Comparison of ENCODE assay signal across 14 cellular contexts in the genomic region with DNA sequence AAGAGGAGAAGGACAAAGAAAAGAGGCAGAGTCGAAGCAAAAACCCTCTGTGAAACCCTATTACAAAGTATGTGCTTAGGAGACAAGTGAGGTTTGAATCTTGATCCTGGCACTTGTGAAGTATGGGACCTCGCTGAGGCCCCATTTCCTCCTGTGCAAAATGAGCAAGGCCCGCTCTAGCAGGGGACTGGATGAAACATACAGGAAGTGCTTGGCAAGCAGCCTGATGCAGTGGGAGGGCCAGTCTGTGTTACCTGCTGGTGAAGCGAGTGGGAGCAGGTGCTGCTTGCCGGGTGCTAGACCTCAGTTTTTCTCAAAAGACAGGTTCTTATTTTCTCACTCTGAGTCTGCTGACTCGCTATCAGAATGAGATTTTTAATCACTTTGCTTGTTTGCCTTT.
DNase-seq lines count a peak whose midpoint lies in the region; TF ChIP-seq lines count a peak whose summit lies in the region.
"Had no signal": no experiment of that assay in that cellular context is flagged by ENCODE, and none has a peak within 500 bp of the region (broad histone marks: within the 10 kb centered on the region; RNA-seq: fewer than 3 reads in every experiment).

No MANE protein-coding gene starts in this region.

- TF ChIP-seq POLR2A in stomach (IDR thresholded peaks at IDR 0.05): no peak

- no peaks in the 10 kb centered on the region for H3K27me3 ChIP-seq in stomach
- H3K27me3 ChIP-seq in neuronal stem cell (ENCODE audit: control insufficient read depth in 3 of 3, insufficient read depth in 3 of 3, low read depth in 1 of 3, low read length in 3 of 3): no peaks in the 10 kb centered on the region

- H3K79me1 ChIP-seq in neuronal stem cell (ENCODE audit: low read depth, low read length): no peaks in the 10 kb centered on the region

- H2BK5ac ChIP-seq in neuronal stem cell (ENCODE audit: low read length): no peak overlapping the region

- H2AFZ ChIP-seq in neuronal stem cell (ENCODE audit: low read length): no peak overlapping the region

- no peak overlapping the region for H2AK5ac ChIP-seq in neuronal stem cell (ENCODE audit: low read depth, low read length)

- no peak overlapping the region for H3K18ac ChIP-seq in neuronal stem cell (ENCODE audit: low read length)

- DNase-seq in COR-L47 (lab: John Stamatoyannopoulos, UW) (peak; percentile 43), GM12865 (ENCODE audit: low read depth) (peak; percentile 11), epithelial cell of esophagus (ENCODE audit: low read depth) (peak; percentile 60), stomach (no peak), neuronal stem cell (ENCODE audit: low spot score) (no peak), NCI-H1694 treated with DMSO at 0.1 percent for 48 hours (lab: John Stamatoyannopoulos, UW) (no peak)
- DNase-seq in activated CD4-positive, alpha-beta T cell treated with anti-CD3 and anti-CD28 coated beads for 48 hours: peak; percentile 11
- DNase-seq: C1 segment of cervical spinal cord; cerebellar nuclear complex; erythroblast; left ventricle myocardium inferior; NCI-H1436; stimulated activated naive CD4-positive, alpha-beta T cell treated with Interleukin-2 at 50 U/mL for 16 hours; SW 1271 had no signal

- 39 to 68% (median 49%) methylated on average over 6 of the region's 6 CpGs for WGBS in stomach, 5 donors
- no CpG with 5 or more reads among the region's 6 CpGs for WGBS in neuronal stem cell (ENCODE audit: extremely low coverage in 2 of 2, insufficient read length in 2 of 2, insufficient replicate concordance in 1 of 2), 2 donors

- intact Hi-C loops in stomach (cut with DNase I; ENCODE audit: low total_unique reads): no loop called here

- no peak overlapping the region for H2BK15ac ChIP-seq in neuronal stem cell (ENCODE audit: low read length)

- no peak overlapping the region for H4K91ac ChIP-seq in neuronal stem cell (ENCODE audit: low read depth, low read length, poor library complexity)

- H3K27ac ChIP-seq in stomach: no peak overlapping the region
- no peak overlapping the region for H3K27ac ChIP-seq in neuronal stem cell (replicated peaks; ENCODE audit: low read length)
- H3K27ac ChIP-seq: left ventricle myocardium inferior had no signal

- H4K8ac ChIP-seq in neuronal stem cell (ENCODE audit: low read depth, low read length): no peak overlapping the region

- no peak overlapping the region for H2BK120ac ChIP-seq in neuronal stem cell (ENCODE audit: low read depth, low read length)

- H3K4me3 ChIP-seq in GM12865 (ENCODE audit: low read depth, low read length): no peak overlapping the region
- H3K4me3 ChIP-seq in epithelial cell of esophagus (ENCODE audit: low read length): no peak overlapping the region
- H3K4me3 ChIP-seq in stomach: no peak overlapping the region
- no peak overlapping the region for H3K4me3 ChIP-seq in neuronal stem cell (ENCODE audit: low read length in 2 of 2)
- H3K4me3 ChIP-seq: left ventricle myocardium inferior had no signal

- H3K9me3 ChIP-seq in stomach (no peaks in the 10 kb centered on the region), neuronal stem cell (replicated peaks in 1 of 2; ENCODE audit: control insufficient read depth in 2 of 2, insufficient read depth in 1 of 2, low read depth in 1 of 2, low read length in 2 of 2) (peaks cover 0 to 2% of the 10 kb centered on the region in 2 donors)
- H3K9me3 ChIP-seq: left ventricle myocardium inferior had no signal

- H3K4me2 ChIP-seq in neuronal stem cell (ENCODE audit: insufficient read depth, low read length, poor library complexity, severe bottlenecking): no peak overlapping the region

- TF ChIP-seq CTCF in GM12865 (IDR thresholded peaks at IDR 0.05; ENCODE audit: insufficient read depth, low read depth, low read length, missing control alignments) (no peak), epithelial cell of esophagus (IDR thresholded peaks at IDR 0.05; ENCODE audit: insufficient read depth, low read depth, low read length, missing control alignments) (no peak), stomach (IDR thresholded peaks at IDR 0.05) (no peak)

- H3K36me3 ChIP-seq in stomach: no peaks in the 10 kb centered on the region
- no peaks in the 10 kb centered on the region for H3K36me3 ChIP-seq in neuronal stem cell (replicated peaks in 1 of 2; ENCODE audit: control insufficient read depth in 2 of 2, insufficient read depth in 2 of 2, low read length in 2 of 2)
- H3K36me3 ChIP-seq: left ventricle myocardium inferior had no signal

- TF ChIP-seq EP300 in stomach (IDR thresholded peaks at IDR 0.05): no peak

- H2BK12ac ChIP-seq in neuronal stem cell (ENCODE audit: low read length): no peak overlapping the region

- no peaks in the 10 kb centered on the region for H3K4me1 ChIP-seq in stomach
- no peaks in the 10 kb centered on the region for H3K4me1 ChIP-seq in neuronal stem cell (ENCODE audit: control insufficient read depth in 2 of 2, insufficient read depth in 1 of 2, low read depth in 1 of 2, low read length in 2 of 2)
- H3K4me1 ChIP-seq: left ventricle myocardium inferior had no signal

- H3K23ac ChIP-seq in neuronal stem cell (ENCODE audit: low read depth, low read length, poor library complexity): no peak overlapping the region

- no peak overlapping the region for H3K14ac ChIP-seq in neuronal stem cell (ENCODE audit: low read length)

- no peak overlapping the region for H3K9ac ChIP-seq in neuronal stem cell (ENCODE audit: low read depth, low read length, poor library complexity)

- no peak overlapping the region for H3K4ac ChIP-seq in neuronal stem cell (ENCODE audit: low read length)

Comparison
In these comparisons a context has a peak if more than half of its experiments do, and no peak if none do; other contexts are left out.
1. DNase-seq: peak in COR-L47 (single experiment), GM12865 (single experiment), activated CD4-positive, alpha-beta T cell treated with anti-CD3 and anti-CD28 coated beads for 48 hours (single experiment) and epithelial cell of esophagus (single experiment); none in stomach (single experiment), neuronal stem cell (single experiment) and NCI-H1694 treated with DMSO at 0.1 percent for 48 hours (single experiment).